In genomic region chr12:24899503-24900098, GRCh38 we compare ENCODE assay signal across 2 cellular contexts.
TF ChIP-seq lines count a peak whose summit lies in the region.

No MANE protein-coding gene starts in this region.

TF ChIP-seq in HEK293, 187 proteins besides CTCF, POLR2A, EP300 and RAD21:
- TF ChIP-seq TCF7L2 (IDR thresholded peaks at IDR 0.05; ENCODE audit: borderline replicate concordance, low read depth, low read length) = no peak
- TF ChIP-seq EGR2 (tag by site-specific recombination; IDR thresholded peaks at IDR 0.05; ENCODE audit: low read depth) = 0 out of 2 replicates have a peak, but pooled peaks have one; percentile 37
- peak; percentile 91 for TF ChIP-seq ZNF146 (tag by site-specific recombination; IDR thresholded peaks at IDR 0.05)

TF ChIP-seq in K562, 482 proteins besides CTCF, POLR2A, EP300 and RAD21:
- TF ChIP-seq HMGN3 (IDR thresholded peaks at IDR 0.05; ENCODE audit: borderline replicate concordance, extremely low read depth, insufficient read length, low read depth, low read length) (no peak), HDAC1 (IDR thresholded peaks at IDR 0.05) (0 out of 4 replicates have a peak, but pooled peaks of 1 of the 2 experiments have one; percentile 22), EGR1 (conservative IDR thresholded peaks at IDR 0.05) (peak; percentile 73)
TF ChIP-seq in K562: peak in this region for 2.
